ENCODE assay signal across 8 cellular contexts in the genomic region with DNA sequence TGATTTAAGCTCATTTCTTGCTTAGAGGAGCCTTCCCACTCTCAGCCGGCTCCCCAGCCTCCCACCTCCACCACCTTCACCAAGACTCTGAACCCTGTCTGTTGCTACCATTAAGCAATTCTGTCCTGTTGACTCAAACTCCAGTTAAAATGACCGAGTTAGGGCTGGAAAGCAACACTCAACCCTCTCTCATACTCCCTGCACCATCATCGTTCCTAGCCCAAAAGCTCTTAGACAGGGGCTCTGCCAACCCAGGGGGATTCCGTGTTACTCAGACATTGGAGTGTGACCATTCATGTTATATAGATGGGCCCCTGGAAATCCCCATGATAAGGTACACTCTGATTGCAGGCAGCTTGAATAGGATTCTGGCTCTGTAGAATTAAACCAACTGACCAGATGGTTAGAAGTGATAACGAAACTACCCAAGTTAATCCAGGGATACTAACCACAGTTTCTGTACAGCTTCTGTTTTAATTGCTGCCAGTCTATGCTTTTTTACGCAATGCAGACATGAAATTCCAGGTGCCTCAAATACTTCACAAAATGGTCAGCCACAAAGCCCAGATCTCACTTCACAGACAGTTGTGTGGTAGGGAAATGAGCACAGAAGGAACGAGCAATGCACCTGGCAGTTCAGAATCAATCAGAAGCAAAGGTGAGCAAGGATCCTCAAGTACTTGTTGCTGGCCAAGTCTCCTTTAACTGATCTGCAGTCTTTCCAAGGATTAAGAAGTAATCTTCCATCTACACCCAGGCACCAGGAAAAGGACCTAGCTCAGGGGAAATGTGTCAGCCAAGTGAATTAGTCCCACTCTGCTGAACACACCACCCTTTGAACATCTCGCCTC. TPM values are rescaled to one million over a fixed set of nuclear protein-coding genes. Genes with fewer than 3 reads are reported as not detected.
DNase-seq lines count a peak whose midpoint lies in the region; ATAC-seq and TF ChIP-seq lines count a peak whose summit lies in the region.

No MANE protein-coding gene starts in this region.

- no peaks in the 10 kb centered on the region for H3K9me3 Mint-ChIP-seq in activated T-cell treated with anti-CD3 and anti-CD28 coated beads, Interleukin-2, amount 50 U/mL, for 4 hours
- H3K9me3 Mint-ChIP-seq in progenitor cell of endocrine pancreas (ENCODE audit: low read depth), result no peaks in the 10 kb centered on the region

- H3K27me3 Mint-ChIP-seq in activated T-cell treated with anti-CD3 and anti-CD28 coated beads, Interleukin-2, amount 50 U/mL, for 4 hours (ENCODE audit: low read depth), result peaks cover 57% of the 10 kb centered on the region
- H3K27me3 Mint-ChIP-seq in progenitor cell of endocrine pancreas, result peaks cover 84% of the 10 kb centered on the region

- H3K27ac ChIP-seq in HUES48 (ENCODE audit: low read depth, low read length) (no peak overlapping the region), breast epithelium (no peak overlapping the region), substantia nigra (ENCODE audit: low read depth, low read length, poor library complexity, severe bottlenecking) (no peak overlapping the region)

- H3K4me1 ChIP-seq in HUES48 (ENCODE audit: control insufficient read depth, insufficient read depth, low read length) (peaks cover 20% of the 10 kb centered on the region), breast epithelium (peaks cover 2 to 20% of the 10 kb centered on the region in 2 donors)

- peak; percentile 70 to 83 for ATAC-seq in activated T-cell treated with anti-CD3 and anti-CD28 coated beads, Interleukin-2, amount 50 U/mL, for 4 hours

- H3K36me3 ChIP-seq in HUES48 (ENCODE audit: control insufficient read depth, insufficient read depth, low read length) (0 out of 2 replicates have a peak, but pooled peaks cover 4% of the 10 kb centered on the region), breast epithelium (no peaks in the 10 kb centered on the region)

- peaks cover 36% of the 10 kb centered on the region for H3K4me1 Mint-ChIP-seq in activated T-cell treated with anti-CD3 and anti-CD28 coated beads, Interleukin-2, amount 50 U/mL, for 4 hours (ENCODE audit: low read depth)
- H3K4me1 Mint-ChIP-seq in progenitor cell of endocrine pancreas (ENCODE audit: low read depth), result peaks cover 16% of the 10 kb centered on the region

- H3K27ac Mint-ChIP-seq in progenitor cell of endocrine pancreas, result no peak overlapping the region

- no peak overlapping the region for H3K9ac ChIP-seq in HUES48 (ENCODE audit: low read depth, low read length)

- DNase-seq in activated T-cell treated with anti-CD3 and anti-CD28 coated beads, Interleukin-2, amount 50 U/mL, for 4 hours, result no peak
- DNase-seq in activated T-cell treated with anti-CD3 and anti-CD28 coated beads for 4 hours (no peak), breast epithelium (ENCODE audit: low spot score in 2 of 2) (no peak), progenitor cell of endocrine pancreas (ENCODE audit: low spot score, unreplicated experiment) (no peak), anterior cingulate cortex (lab: John Stamatoyannopoulos, UW) (no peak), NCI-H146 treated with DMSO at 0.1 percent for 48 hours (lab: John Stamatoyannopoulos, UW; ENCODE audit: unreplicated experiment) (no peak), substantia nigra (lab: John Stamatoyannopoulos, UW) (no peak)

- H3K36me3 Mint-ChIP-seq in activated T-cell treated with anti-CD3 and anti-CD28 coated beads, Interleukin-2, amount 50 U/mL, for 4 hours (ENCODE audit: insufficient read depth), result no peaks in the 10 kb centered on the region
- no peaks in the 10 kb centered on the region for H3K36me3 Mint-ChIP-seq in progenitor cell of endocrine pancreas (ENCODE audit: insufficient read depth)

- H3K4me3 ChIP-seq in HUES48 (ENCODE audit: low read depth, low read length), result peak overlapping the region; percentile 82
- H3K4me3 ChIP-seq in breast epithelium, result peak overlapping the region; percentile 46 to 63 (median 52)

- intact Hi-C loops in breast epithelium (cut with DNase I; ENCODE audit: low total_unique reads), result no loop called here

- TF ChIP-seq CTCF in breast epithelium (IDR thresholded peaks at IDR 0.05) (no peak), progenitor cell of endocrine pancreas (IDR thresholded peaks at IDR 0.05; ENCODE audit: unreplicated experiment) (no peak)

- H3K27me3 ChIP-seq in HUES48 (ENCODE audit: control insufficient read depth, insufficient read depth, low read length) (peaks cover 62% of the 10 kb centered on the region), breast epithelium (peaks cover 0 to 44% of the 10 kb centered on the region in 2 donors)

- peak overlapping the region; percentile 75 for H3K4me3 Mint-ChIP-seq in activated T-cell treated with anti-CD3 and anti-CD28 coated beads, Interleukin-2, amount 50 U/mL, for 4 hours
- peak overlapping the region; percentile 57 for H3K4me3 Mint-ChIP-seq in progenitor cell of endocrine pancreas (ENCODE audit: low read depth)

- no peaks in the 10 kb centered on the region for H3K9me3 ChIP-seq in HUES48 (ENCODE audit: control insufficient read depth, insufficient read depth, low read length)
- no peaks in the 10 kb centered on the region for H3K9me3 ChIP-seq in breast epithelium

- TF ChIP-seq POLR2A in breast epithelium (IDR thresholded peaks at IDR 0.05), result no peak

RNA-seq across cellular contexts. Expression of a gene that starts 2.1 kb away (rescaled TPM):
- total RNA-seq in activated T-cell treated with anti-CD3 and anti-CD28 coated beads, Interleukin-2, amount 50 U/mL, for 4 hours, result under 1 TPM in 2 of 3 donors, not detected in 1; 0.10 to 0.35 TPM
- total RNA-seq in breast epithelium, result 1 to 10 TPM in 1 of 3 donors, under 1 TPM in 2; 0.64 to 3.6 (median 0.88) TPM
- total RNA-seq in progenitor cell of endocrine pancreas, result 2.6 TPM in 2 replicates

RNA-seq across cellular contexts. Expression of a gene that starts 25.9 kb away (rescaled TPM):
- 10 to 100 TPM; 26.6 to 31.8 (median 29.0) TPM for total RNA-seq in activated T-cell treated with anti-CD3 and anti-CD28 coated beads, Interleukin-2, amount 50 U/mL, for 4 hours
- 10 to 100 TPM; 22.9 to 40.3 (median 36.1) TPM for total RNA-seq in breast epithelium
- 50.5 and 54.5 TPM in 2 replicates for total RNA-seq in progenitor cell of endocrine pancreas
